Comparison of ENCODE assay signal across 9 cellular contexts in the genomic region with DNA sequence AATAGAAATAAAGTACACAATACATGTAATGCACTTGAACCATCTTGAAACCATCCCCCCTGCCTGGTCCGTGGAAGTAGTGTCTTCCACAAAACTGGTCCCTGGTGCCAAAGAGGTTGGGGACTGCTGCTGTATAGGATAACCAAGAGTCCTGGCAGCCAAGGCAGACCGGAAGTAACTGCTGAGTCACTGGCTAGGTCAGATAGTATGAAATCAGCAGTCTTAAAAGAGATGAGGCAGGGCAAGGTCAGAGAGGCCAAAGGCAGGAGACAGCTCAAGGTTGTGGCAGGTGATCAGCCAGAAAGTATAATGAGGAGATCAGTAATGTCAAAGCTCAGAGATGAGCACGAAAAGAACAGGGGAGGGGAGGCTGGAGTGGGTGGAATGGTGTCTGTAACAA.
DNase-seq lines count a peak whose midpoint lies in the region; ATAC-seq and TF ChIP-seq lines count a peak whose summit lies in the region.
"Had no signal": no experiment of that assay in that cellular context is flagged by ENCODE, and none has a peak within 500 bp of the region (broad histone marks: within the 10 kb centered on the region; RNA-seq: fewer than 3 reads in every experiment).

No MANE protein-coding gene starts in this region.

- H3K27me3 ChIP-seq in MG63 = no peaks in the 10 kb centered on the region
- no peaks in the 10 kb centered on the region for H3K27me3 ChIP-seq in body of pancreas

- peak overlapping the region in 2 of 4 donors; percentile 18 to 45 for H3K27ac ChIP-seq in body of pancreas
- H3K27ac ChIP-seq: 22Rv1 had no signal

- WGBS in body of pancreas, 2 donors = 49 to 58% methylated on average over 3 of the region's 3 CpGs

- TF ChIP-seq CTCF in body of pancreas (IDR thresholded peaks at IDR 0.05) = no peak

- H3K4me1 ChIP-seq in body of pancreas = peaks cover 44% of the 10 kb centered on the region

- H3K4me3 ChIP-seq in MG63 (no peak overlapping the region), body of pancreas (no peak overlapping the region)

- DNase-seq in DMS 273 (lab: John Stamatoyannopoulos, UW; ENCODE audit: unreplicated experiment) (peak; percentile 30), DMS 273 treated with DMSO at 0.1 percent for 48 hours (lab: John Stamatoyannopoulos, UW) (no peak), MG63 (peak; percentile 75), body of pancreas (peak; percentile 35 to 61 (median 42)), renal cortical epithelial cell (ENCODE audit: low read depth) (peak; percentile 27), Kasumi-1 (lab: John Stamatoyannopoulos, UW) (no peak)
- DNase-seq in stimulated activated CD4-positive, alpha-beta T cell treated with anti-CD3 and anti-CD28 coated beads, Interleukin-12 subunit alpha, Interleukin-12 subunit beta, amount 100 ng/mL, for 4 hours = no peak

- ATAC-seq in body of pancreas (peak; percentile 57), HG03108 (IDR thresholded peaks at IDR 0.05; ENCODE audit: unreplicated experiment) (no peak)

- no peak for TF ChIP-seq POLR2A in body of pancreas (IDR thresholded peaks at IDR 0.05)

- no peaks in the 10 kb centered on the region for H3K36me3 ChIP-seq in MG63
- H3K36me3 ChIP-seq in body of pancreas (replicated peaks in 1 of 2; ENCODE audit: insufficient read depth in 1 of 2, low read depth in 2 of 2) = no peaks in the 10 kb centered on the region

- H3K9me3 ChIP-seq in MG63 (no peaks in the 10 kb centered on the region), body of pancreas (no peaks in the 10 kb centered on the region)

- intact Hi-C loops in body of pancreas (cut with DNase I) = no loop called here

Comparison
In these comparisons a context has a peak if more than half of its experiments do, and no peak if none do; other contexts are left out.
1. DNase-seq: peak in DMS 273 (single experiment), MG63 (single experiment), body of pancreas (4 of 4) and renal cortical epithelial cell (single experiment); none in DMS 273 treated with DMSO at 0.1 percent for 48 hours (single experiment), stimulated activated CD4-positive, alpha-beta T cell treated with anti-CD3 and anti-CD28 coated beads, Interleukin-12 subunit alpha, Interleukin-12 subunit beta, amount 100 ng/mL, for 4 hours (single experiment) and Kasumi-1 (0 of 2).